8 cellular contexts compared by ENCODE assay signal in genomic region chr7:30510124-30511074, GRCh38. TPM values are rescaled to one million over a fixed set of nuclear protein-coding genes. Genes with fewer than 3 reads are reported as not detected.
A peak's percentile ranks its signal among the peaks of the same experiment; 100 is the strongest.
DNase-seq lines count a peak whose midpoint lies in the region; ATAC-seq, FAIRE-seq and TF ChIP-seq lines count a peak whose summit lies in the region.

No MANE protein-coding gene starts in this region.

- H3K4me3 ChIP-seq in AG04449 (ENCODE audit: low read depth, low read length): no peak overlapping the region
- no peak overlapping the region for H3K4me3 ChIP-seq in GM06990 (replicated peaks; ENCODE audit: low read depth, low read length)

- no peak for DNase-seq in AG04449 (ENCODE audit: low read depth, low spot score)
- no peak for DNase-seq in GM06990 (ENCODE audit: extremely low read depth, insufficient read length)
- peak; percentile 17 for DNase-seq in KG1 (lab: John Stamatoyannopoulos, UW)
- DNase-seq in omental fat pad (ENCODE audit: low spot score): no peak
- DNase-seq in iPS-NIHi7 (ENCODE audit: extremely low spot score): no peak

- POLR2A ChIA-PET in AG04449 (lab: Yijun Ruan, JAX): no interaction called here

- CTCF ChIA-PET in AG04449 (lab: Yijun Ruan, JAX): interaction anchor here (0.6 to 4.9 kb wide), 32 partner anchors 8 to 336 kb away, joined by 3 to 132 read pairs (median 4); partner anchors contain the start of gene NOD1

- peak; percentile 76 for FAIRE-seq in TTC549 (lab: Jason Lieb, UNC)

- H3K36me3 ChIP-seq in GM06990 (ENCODE audit: control insufficient read depth, insufficient read depth, low read length): no peaks in the 10 kb centered on the region

- H3K27me3 ChIP-seq in GM06990 (replicated peaks; ENCODE audit: control insufficient read depth, insufficient read depth, low read length): no peaks in the 10 kb centered on the region

- ATAC-seq in esophagus mucosa (peak; percentile 83), omental fat pad (ENCODE audit: low FRiP score) (no peak), GM18858 (IDR thresholded peaks at IDR 0.05; ENCODE audit: unreplicated experiment) (no peak)

- peak; percentile 58 for TF ChIP-seq CTCF in AG04449 (IDR thresholded peaks at IDR 0.05; ENCODE audit: insufficient read depth, low read length, missing control alignments)
- TF ChIP-seq CTCF in GM06990 (IDR thresholded peaks at IDR 0.05; ENCODE audit: insufficient read depth, low read length, poor library complexity, severe bottlenecking): peak; percentile 84
- peak in 2 of 3 donors; percentile 6 to 50 for TF ChIP-seq CTCF in omental fat pad (IDR thresholded peaks at IDR 0.05)

RNA-seq across cellular contexts. Expression of gene GGCT, which starts 5.8 kb away (rescaled TPM):
- total RNA-seq in esophagus mucosa: 56.6 TPM
- 100 to 1,000 TPM in 2 of 4 donors, 10 to 100 TPM in 2; 33.6 to 210 (median 130) TPM for total RNA-seq in omental fat pad

RNA-seq across cellular contexts. Expression of gene NOD1, which starts 31.8 kb away (rescaled TPM):
- total RNA-seq in esophagus mucosa: 6.6 TPM
- total RNA-seq in omental fat pad: 10 to 100 TPM; 18.8 to 48.7 (median 33.3) TPM

Comparison
In these comparisons a context has a peak if more than half of its experiments do, and no peak if none do; other contexts are left out.
1. CTCF ChIP-seq: peak in every context shown above with its lines; median percentile 84 in GM06990; 58 in AG04449; 28 in omental fat pad.